30 cellular contexts compared by ENCODE assay signal in the genomic region with DNA sequence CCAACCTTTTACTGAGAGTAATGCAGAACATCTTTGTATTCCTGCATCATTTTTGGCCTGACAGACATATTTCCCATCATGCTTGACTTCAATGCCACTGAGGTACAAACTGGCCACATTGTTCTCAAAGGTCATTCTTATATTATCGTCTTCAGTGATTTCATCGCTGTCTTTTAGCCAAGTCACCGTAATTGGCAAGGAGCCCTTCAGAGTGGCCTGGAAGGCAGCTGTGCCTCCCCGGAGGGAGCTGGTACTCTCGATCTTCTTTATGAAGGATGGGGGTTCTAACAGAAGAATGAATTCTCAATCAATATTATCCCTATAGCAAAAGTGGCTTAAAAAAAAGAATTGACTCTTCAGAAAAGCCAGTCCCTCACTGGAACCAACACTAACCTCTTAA.
"Had no signal": no experiment of that assay in that cellular context is flagged by ENCODE, and none has a peak within 500 bp of the region (broad histone marks: within the 10 kb centered on the region; RNA-seq: fewer than 3 reads in every experiment).

No MANE protein-coding gene starts in this region.

- H3K9me3 Mint-ChIP-seq: activated naive CD4-positive, alpha-beta T cell treated with anti-CD3 and anti-CD28 coated beads, Interleukin-2, amount 50 U/mL, for 24 hours; activated naive CD8-positive, alpha-beta T cell treated with anti-CD3 and anti-CD28 coated beads, Interleukin-2, amount 50 U/mL, for 24 hours; WTC11 had no signal

- ATAC-seq: activated CD8-positive, alpha-beta T cell treated with anti-CD3 and anti-CD28 coated beads, Interleukin-2, amount 10 ng/mL, durations not matched to agents 7 days and 5 days; activated naive CD8-positive, alpha-beta T cell treated with anti-CD3 and anti-CD28 coated beads, Interleukin-2, amount 50 U/mL, for 24 hours; body of pancreas; Panc1; T-helper 17 cell; WTC11 had no signal

- H3K36me3 Mint-ChIP-seq: WTC11 had no signal

- H3K4me3 ChIP-seq: ascending aorta, body of pancreas, SJSA1 had no signal

- H3K27me3 Mint-ChIP-seq: activated naive CD4-positive, alpha-beta T cell treated with anti-CD3 and anti-CD28 coated beads, Interleukin-2, amount 50 U/mL, for 24 hours; activated naive CD8-positive, alpha-beta T cell treated with anti-CD3 and anti-CD28 coated beads, Interleukin-2, amount 50 U/mL, for 24 hours had no signal

- H3K27ac ChIP-seq: ascending aorta, body of pancreas, SJSA1 had no signal

- H3K27ac Mint-ChIP-seq: activated CD8-positive, alpha-beta T cell treated with anti-CD3 and anti-CD28 coated beads, Interleukin-2, amount 10 ng/mL, durations not matched to agents 7 days and 5 days; activated naive CD4-positive, alpha-beta T cell treated with anti-CD3 and anti-CD28 coated beads, Interleukin-2, amount 50 U/mL, for 24 hours; activated naive CD8-positive, alpha-beta T cell treated with anti-CD3 and anti-CD28 coated beads, Interleukin-2, amount 50 U/mL, for 24 hours; T-helper 17 cell; WTC11 had no signal

- DNase-seq: activated CD4-positive, alpha-beta T cell treated with anti-CD3 and anti-CD28 coated beads for 48 hours; activated CD4-positive, alpha-beta T cell treated with anti-CD3 and anti-CD28 coated beads, Interleukin-2, amount 50 U/mL, for 4 hours; activated CD4-positive, CD25-positive, alpha-beta regulatory T cell treated with anti-CD3 and anti-CD28 coated beads, Interleukin-2, amount 50 U/mL, for 72 hours; activated CD8-positive, alpha-beta memory T cell treated with anti-CD3 and anti-CD28 coated beads, Interleukin-2, amount 50 U/mL, for 48 hours; activated CD8-positive, alpha-beta T cell treated with anti-CD3 and anti-CD28 coated beads, Interleukin-2, amount 10 ng/mL, durations not matched to agents 7 days and 5 days; activated effector memory CD4-positive, alpha-beta T cell treated with Interleukin-2 at 50 U/mL for 16 hours; activated naive CD4-positive, alpha-beta T cell; activated naive CD8-positive, alpha-beta T cell treated with anti-CD3 and anti-CD28 coated beads, Interleukin-2, amount 50 U/mL, for 24 hours; activated T-cell treated with anti-CD3 and anti-CD28 coated beads, Interleukin-2, amount 50 U/mL, for 1 hour; amniotic stem cell; KBM-7; NCI-H1092; NCI-H1417; NCI-H1930; NCI-H2171; NCI-H2227 treated with DMSO at 0.1 percent for 48 hours; NCI-H446 treated with DMSO at 0.1 percent for 48 hours; NCI-H526 treated with DMSO at 0.1 percent for 48 hours; NK-92 treated with Interleukin-12 subunit alpha and Interleukin-12 subunit beta, amount 100 ng/mL, for 24 hours; OCI-M1; RPMI8226; SHP77; T-helper 17 cell; T-helper 9 cell had no signal

- H3K9me3 ChIP-seq: ascending aorta, body of pancreas, SJSA1 had no signal

- H3K4me1 ChIP-seq: ascending aorta, SJSA1 had no signal

- H3K4me3 Mint-ChIP-seq: activated CD8-positive, alpha-beta T cell treated with anti-CD3 and anti-CD28 coated beads, Interleukin-2, amount 10 ng/mL, durations not matched to agents 7 days and 5 days; activated naive CD4-positive, alpha-beta T cell treated with anti-CD3 and anti-CD28 coated beads, Interleukin-2, amount 50 U/mL, for 24 hours; activated naive CD8-positive, alpha-beta T cell treated with anti-CD3 and anti-CD28 coated beads, Interleukin-2, amount 50 U/mL, for 24 hours; T-helper 17 cell; WTC11 had no signal

- H3K27me3 ChIP-seq: ascending aorta, body of pancreas, SJSA1 had no signal

- H3K4me1 Mint-ChIP-seq: activated naive CD4-positive, alpha-beta T cell treated with anti-CD3 and anti-CD28 coated beads, Interleukin-2, amount 50 U/mL, for 24 hours; activated naive CD8-positive, alpha-beta T cell treated with anti-CD3 and anti-CD28 coated beads, Interleukin-2, amount 50 U/mL, for 24 hours; T-helper 17 cell; WTC11 had no signal

- H3K36me3 ChIP-seq: ascending aorta, SJSA1 had no signal
